ENCODE assay signal across 32 cellular contexts in genomic region chr5:178496219-178496618, GRCh38.
"Had no signal": no experiment of that assay in that cellular context is flagged by ENCODE, and none has a peak within 500 bp of the region (broad histone marks: within the 10 kb centered on the region; RNA-seq: fewer than 3 reads in every experiment).

No MANE protein-coding gene starts in this region.

- H3K4me1 Mint-ChIP-seq: activated B cell treated with CpG ODN at 0.5 μM for 24 hours; activated naive CD4-positive, alpha-beta T cell treated with anti-CD3 and anti-CD28 coated beads, Interleukin-2, amount 50 U/mL, for 24 hours; activated naive CD8-positive, alpha-beta T cell treated with anti-CD3 and anti-CD28 coated beads, Interleukin-2, amount 50 U/mL, for 24 hours; activated T-helper 17 cell treated with anti-CD3 and anti-CD28 coated beads, Interleukin-2, amount 50 U/mL, for 72 hours; stimulated activated effector memory CD8-positive, alpha-beta T cell treated with anti-CD3 and anti-CD28 coated beads, Interleukin-12 subunit alpha, Interleukin-12 subunit beta, amount 100 ng/mL, for 72 hours had no signal

- ATAC-seq: activated CD8-positive, alpha-beta T cell treated with anti-CD3 and anti-CD28 coated beads for 36 hours; activated naive CD8-positive, alpha-beta T cell treated with anti-CD3 and anti-CD28 coated beads, Interleukin-2, amount 50 U/mL, for 24 hours; activated T-cell treated with anti-CD3 and anti-CD28 coated beads, Interleukin-2, amount 50 U/mL, for 4 hours; activated T-helper 17 cell treated with anti-CD3 and anti-CD28 coated beads, Interleukin-2, amount 50 U/mL, for 72 hours; body of pancreas; effector memory CD8-positive, alpha-beta T cell; gastrocnemius medialis; mucosa of descending colon; natural killer cell treated with Interleukin-12 subunit alpha and Interleukin-12 subunit beta and Interleukin-15 and Interleukin-18, amount 100 ng/mL, for 72 hours; stimulated activated effector memory CD8-positive, alpha-beta T cell treated with anti-CD3 and anti-CD28 coated beads, Interleukin-12 subunit alpha, Interleukin-12 subunit beta, amount 100 ng/mL, for 72 hours had no signal

- H3K27me3 ChIP-seq: body of pancreas, cardiac muscle cell, esophagus squamous epithelium, gastrocnemius medialis, uterus had no signal

- H3K27ac ChIP-seq: body of pancreas, cardiac muscle cell, gastrocnemius medialis, left ventricle myocardium inferior, uterus had no signal

- H3K4me1 ChIP-seq: body of pancreas, gastrocnemius medialis, left ventricle myocardium inferior, uterus had no signal

- H3K4me3 ChIP-seq: body of pancreas, cardiac muscle cell, coronary artery, esophagus squamous epithelium, gastrocnemius medialis, left ventricle myocardium inferior, lung, mucosa of descending colon, skin epidermis, thoracic aorta, uterus had no signal

- DNase-seq: activated B cell treated with CpG ODN at 0.5 μM for 24 hours; activated CD4-positive, alpha-beta T cell treated with anti-CD3 and anti-CD28 coated beads, Interleukin-2, amount 50 U/mL, for 1 hour; activated CD8-positive, alpha-beta T cell treated with anti-CD3 and anti-CD28 coated beads for 36 hours; activated gamma-delta T cell treated with Interleukin-2 at 50 U/mL for 16 hours; activated naive CD8-positive, alpha-beta T cell treated with anti-CD3 and anti-CD28 coated beads, Interleukin-2, amount 50 U/mL, for 24 hours; activated T-cell treated with anti-CD3 and anti-CD28 coated beads, Interleukin-2, amount 50 U/mL, for 4 hours; body of pancreas; cerebellar nuclear complex; effector memory CD8-positive, alpha-beta T cell; esophagus squamous epithelium; gastrocnemius medialis; glutamatergic neuron; islet precursor cell; left ventricle myocardium inferior; mesendoderm; mucosa of descending colon; posterior cingulate gyrus; right cardiac atrium; stimulated activated CD4-positive, alpha-beta T cell treated with anti-CD3 and anti-CD28 coated beads, Interleukin-4, amount 100 ng/mL, for 24 hours; T-helper 1 cell; uterus had no signal

- H3K36me3 Mint-ChIP-seq: natural killer cell treated with Interleukin-12 subunit alpha and Interleukin-12 subunit beta and Interleukin-15 and Interleukin-18, amount 100 ng/mL, for 72 hours; stimulated activated effector memory CD8-positive, alpha-beta T cell treated with anti-CD3 and anti-CD28 coated beads, Interleukin-12 subunit alpha, Interleukin-12 subunit beta, amount 100 ng/mL, for 72 hours had no signal

- H3K27ac Mint-ChIP-seq: activated B cell treated with CpG ODN at 0.5 μM for 24 hours; activated CD8-positive, alpha-beta T cell treated with anti-CD3 and anti-CD28 coated beads for 36 hours; activated naive CD4-positive, alpha-beta T cell treated with anti-CD3 and anti-CD28 coated beads, Interleukin-2, amount 50 U/mL, for 24 hours; activated naive CD8-positive, alpha-beta T cell treated with anti-CD3 and anti-CD28 coated beads, Interleukin-2, amount 50 U/mL, for 24 hours; activated T-helper 17 cell treated with anti-CD3 and anti-CD28 coated beads, Interleukin-2, amount 50 U/mL, for 72 hours; effector memory CD8-positive, alpha-beta T cell; natural killer cell treated with Interleukin-12 subunit alpha and Interleukin-12 subunit beta and Interleukin-15 and Interleukin-18, amount 100 ng/mL, for 72 hours; stimulated activated effector memory CD8-positive, alpha-beta T cell treated with anti-CD3 and anti-CD28 coated beads, Interleukin-12 subunit alpha, Interleukin-12 subunit beta, amount 100 ng/mL, for 72 hours; stimulated activated naive CD8-positive, alpha-beta T cell treated with anti-CD3 and anti-CD28 coated beads, Interleukin-15, Interleukin-2, amounts not matched to agents 100 ng/mL and 50 ng/mL, for 24 hours; T-helper 2 cell treated with Interferon-gamma antibody and Interleukin-4, amounts not matched to agents 5 μg/mL and 100 μg/mL, for 36 hours had no signal

- H3K36me3 ChIP-seq: cardiac muscle cell, esophagus squamous epithelium, gastrocnemius medialis, left ventricle myocardium inferior, thoracic aorta, uterus had no signal

- H3K9me3 Mint-ChIP-seq: activated naive CD4-positive, alpha-beta T cell treated with anti-CD3 and anti-CD28 coated beads, Interleukin-2, amount 50 U/mL, for 24 hours; activated T-cell treated with anti-CD3 and anti-CD28 coated beads, Interleukin-2, amount 50 U/mL, for 4 hours; activated T-helper 17 cell treated with anti-CD3 and anti-CD28 coated beads, Interleukin-2, amount 50 U/mL, for 72 hours; effector memory CD8-positive, alpha-beta T cell; natural killer cell treated with Interleukin-12 subunit alpha and Interleukin-12 subunit beta and Interleukin-15 and Interleukin-18, amount 100 ng/mL, for 72 hours; stimulated activated effector memory CD8-positive, alpha-beta T cell treated with anti-CD3 and anti-CD28 coated beads, Interleukin-12 subunit alpha, Interleukin-12 subunit beta, amount 100 ng/mL, for 72 hours; stimulated activated naive CD8-positive, alpha-beta T cell treated with anti-CD3 and anti-CD28 coated beads, Interleukin-15, Interleukin-2, amounts not matched to agents 100 ng/mL and 50 ng/mL, for 24 hours; T-helper 2 cell treated with Interferon-gamma antibody and Interleukin-4, amounts not matched to agents 5 μg/mL and 100 μg/mL, for 36 hours had no signal

- H3K27me3 Mint-ChIP-seq: activated naive CD8-positive, alpha-beta T cell treated with anti-CD3 and anti-CD28 coated beads, Interleukin-2, amount 50 U/mL, for 24 hours; stimulated activated naive CD8-positive, alpha-beta T cell treated with anti-CD3 and anti-CD28 coated beads, Interleukin-15, Interleukin-2, amounts not matched to agents 100 ng/mL and 50 ng/mL, for 24 hours had no signal

- H3K9me3 ChIP-seq: body of pancreas, esophagus squamous epithelium, gastrocnemius medialis, mucosa of descending colon, thoracic aorta, uterus had no signal

- H3K4me3 Mint-ChIP-seq: activated B cell treated with CpG ODN at 0.5 μM for 24 hours; activated CD8-positive, alpha-beta T cell treated with anti-CD3 and anti-CD28 coated beads for 36 hours; activated naive CD4-positive, alpha-beta T cell treated with anti-CD3 and anti-CD28 coated beads, Interleukin-2, amount 50 U/mL, for 24 hours; activated naive CD8-positive, alpha-beta T cell treated with anti-CD3 and anti-CD28 coated beads, Interleukin-2, amount 50 U/mL, for 24 hours; activated T-cell treated with anti-CD3 and anti-CD28 coated beads, Interleukin-2, amount 50 U/mL, for 4 hours; activated T-helper 17 cell treated with anti-CD3 and anti-CD28 coated beads, Interleukin-2, amount 50 U/mL, for 72 hours; effector memory CD8-positive, alpha-beta T cell; natural killer cell treated with Interleukin-12 subunit alpha and Interleukin-12 subunit beta and Interleukin-15 and Interleukin-18, amount 100 ng/mL, for 72 hours; stimulated activated effector memory CD8-positive, alpha-beta T cell treated with anti-CD3 and anti-CD28 coated beads, Interleukin-12 subunit alpha, Interleukin-12 subunit beta, amount 100 ng/mL, for 72 hours; stimulated activated naive CD8-positive, alpha-beta T cell treated with anti-CD3 and anti-CD28 coated beads, Interleukin-15, Interleukin-2, amounts not matched to agents 100 ng/mL and 50 ng/mL, for 24 hours; T-helper 2 cell treated with Interferon-gamma antibody and Interleukin-4, amounts not matched to agents 5 μg/mL and 100 μg/mL, for 36 hours had no signal
